7 cellular contexts compared by ENCODE assay signal in the genomic region with DNA sequence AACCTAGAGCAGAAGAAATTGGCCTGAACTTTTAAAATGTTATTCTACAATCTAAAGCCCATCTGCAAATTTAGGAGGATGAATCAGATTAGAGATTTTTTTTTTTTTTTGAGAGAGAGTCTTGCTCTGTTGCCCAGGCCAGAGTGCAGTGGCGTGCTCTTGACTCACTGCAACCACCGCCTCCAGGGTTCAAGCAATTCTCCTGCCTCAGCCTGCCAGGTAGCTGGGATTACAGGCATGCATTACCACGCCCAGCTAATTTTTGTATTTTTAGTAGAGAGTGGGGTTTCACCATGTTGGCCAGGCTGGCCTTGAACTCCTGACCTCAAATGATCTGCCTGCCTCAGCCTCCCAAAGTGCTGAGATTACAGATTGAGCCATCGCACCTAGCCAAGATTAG. TPM values are rescaled to one million over a fixed set of nuclear protein-coding genes. Genes with fewer than 3 reads are reported as not detected.
"Had no signal": no experiment of that assay in that cellular context is flagged by ENCODE, and none has a peak within 500 bp of the region (broad histone marks: within the 10 kb centered on the region; RNA-seq: fewer than 3 reads in every experiment).

No MANE protein-coding gene starts in this region.

RNA-seq across cellular contexts. Expression of a gene that starts 38.6 kb away (rescaled TPM):
- total RNA-seq: subcutaneous adipose tissue, temporal lobe, thoracic aorta, thyroid gland, tibial nerve, upper lobe of right lung had no signal
- polyA plus RNA-seq: urinary bladder had no signal
